In the genomic region with DNA sequence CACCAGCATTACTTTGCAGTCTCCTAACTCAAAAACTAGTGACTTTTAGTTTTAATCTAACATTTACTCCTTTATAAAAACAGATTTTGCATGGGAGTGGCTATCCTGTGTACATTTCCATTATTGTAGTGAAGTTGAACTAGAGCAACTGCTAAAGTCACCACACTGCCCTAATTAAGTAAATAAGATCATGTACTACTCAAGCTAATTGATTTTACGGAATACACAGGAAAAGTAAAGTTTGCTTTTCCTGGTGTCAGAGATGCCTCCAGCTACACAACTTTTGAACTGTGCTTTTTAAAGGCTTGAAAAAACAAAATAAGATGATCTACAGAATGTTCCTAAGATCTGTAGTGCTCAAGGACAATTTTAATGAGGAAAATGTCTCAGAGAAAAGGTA, we compare ENCODE assay signal across 27 cellular contexts. TPM values are rescaled to one million over a fixed set of nuclear protein-coding genes. Genes with fewer than 3 reads are reported as not detected.
DNase-seq lines count a peak whose midpoint lies in the region; ATAC-seq and TF ChIP-seq lines count a peak whose summit lies in the region.
"Had no signal": no experiment of that assay in that cellular context is flagged by ENCODE, and none has a peak within 500 bp of the region (broad histone marks: within the 10 kb centered on the region; RNA-seq: fewer than 3 reads in every experiment).

No MANE protein-coding gene starts in this region.

- no peaks in the 10 kb centered on the region for H3K36me3 ChIP-seq in heart left ventricle
- H3K36me3 ChIP-seq in right atrium auricular region: no peaks in the 10 kb centered on the region
- H3K36me3 ChIP-seq in hepatocyte (replicated peaks; ENCODE audit: insufficient read depth, low read depth): no peaks in the 10 kb centered on the region
- H3K36me3 ChIP-seq: BLaER1 treated with 17β-estradiol and CSF1 and Interleukin-3, amounts not matched to agents 10 nM and 100 nM; SJCRH30 had no signal

- H3K9me2 ChIP-seq in hepatocyte (replicated peaks; ENCODE audit: insufficient read depth): no peaks in the 10 kb centered on the region

- no peak for TF ChIP-seq POLR2A in heart left ventricle (IDR thresholded peaks at IDR 0.05)

- peaks cover 0 to 53% (median 17%) of the 10 kb centered on the region in 12 donors for H3K4me1 ChIP-seq in heart left ventricle
- peaks cover 0 to 40% of the 10 kb centered on the region in 2 donors for H3K4me1 ChIP-seq in right atrium auricular region
- H3K4me1 ChIP-seq in hepatocyte (ENCODE audit: insufficient read depth): peaks cover 15% of the 10 kb centered on the region
- H3K4me1 ChIP-seq: SJCRH30 had no signal

- H3K9me3 ChIP-seq in heart left ventricle (no peaks in the 10 kb centered on the region), right atrium auricular region (no peaks in the 10 kb centered on the region), hepatocyte (ENCODE audit: low read depth) (no peaks in the 10 kb centered on the region)
- H3K9me3 ChIP-seq: BLaER1 treated with 17β-estradiol and CSF1 and Interleukin-3, amounts not matched to agents 10 nM and 100 nM; SJCRH30 had no signal

- H3K27ac ChIP-seq in heart left ventricle: peak overlapping the region in 8 of 12 donors; percentile 0 to 71 (median 20)
- H3K27ac ChIP-seq in right atrium auricular region: peak overlapping the region in 1 of 2 donors; percentile 82
- H3K27ac ChIP-seq in hepatocyte: peak overlapping the region; percentile 4
- H3K27ac ChIP-seq: KMS-11, SJCRH30 had no signal

- peaks cover 14% of the 10 kb centered on the region for H3K36me3 Mint-ChIP-seq in progenitor cell of endocrine pancreas (ENCODE audit: insufficient read depth)
- H3K36me3 Mint-ChIP-seq: IgD-negative memory B cell had no signal

- 72 to 89% (median 82%) methylated on average over 1 of the region's 1 CpG for WGBS in heart left ventricle, 4 donors
- WGBS in hepatocyte (ENCODE audit: low lambda C conversion rate, missing lambda C conversion rate): 58% methylated on average over 1 of the region's 1 CpG

- H3K27me3 ChIP-seq in heart left ventricle: no peaks in the 10 kb centered on the region
- no peaks in the 10 kb centered on the region for H3K27me3 ChIP-seq in right atrium auricular region
- no peaks in the 10 kb centered on the region for H3K27me3 ChIP-seq in hepatocyte
- H3K27me3 ChIP-seq: BLaER1 treated with 17β-estradiol and CSF1 and Interleukin-3, amounts not matched to agents 10 nM and 100 nM; SJCRH30 had no signal

- H3K9me3 Mint-ChIP-seq in progenitor cell of endocrine pancreas (ENCODE audit: low read depth): no peaks in the 10 kb centered on the region
- H3K9me3 Mint-ChIP-seq: CD4-positive, alpha-beta T cell; IgD-negative memory B cell had no signal

- ATAC-seq in heart left ventricle: no peak
- ATAC-seq in HG02938 (IDR thresholded peaks at IDR 0.05; ENCODE audit: unreplicated experiment): no peak
- no peak for ATAC-seq in GM18511 (IDR thresholded peaks at IDR 0.05; ENCODE audit: unreplicated experiment)
- ATAC-seq: GM12878 had no signal

- no peak overlapping the region for H2AFZ ChIP-seq in hepatocyte

- H3K4me3 Mint-ChIP-seq in progenitor cell of endocrine pancreas (ENCODE audit: low read depth): no peak overlapping the region
- H3K4me3 Mint-ChIP-seq: CD4-positive, alpha-beta T cell; IgD-negative memory B cell had no signal

- H3K4me1 Mint-ChIP-seq in progenitor cell of endocrine pancreas (ENCODE audit: low read depth): peaks cover 13% of the 10 kb centered on the region

- DNase-seq in heart left ventricle: no peak
- no peak for DNase-seq in right atrium auricular region (ENCODE audit: low spot score)
- no peak for DNase-seq in hepatocyte (ENCODE audit: low spot score)
- no peak for DNase-seq in progenitor cell of endocrine pancreas (ENCODE audit: low spot score, unreplicated experiment)
- no peak for DNase-seq in NK-92 (lab: John Stamatoyannopoulos, UW; ENCODE audit: unreplicated experiment)
- no peak for DNase-seq in D341Med (ENCODE audit: low spot score)
- DNase-seq: AML-193; CD4-positive, alpha-beta T cell; COR-L47; DMS 273 treated with DMSO at 0.1 percent for 48 hours; DMS79; EL; GDM1; HCEC 1CT; NCI-H1048; NCI-H1417; NCI-H1694; NCI-H2029 treated with DMSO at 0.1 percent for 48 hours; NCI-H2227 treated with DMSO at 0.1 percent for 48 hours; NCI-H526 treated with DMSO at 0.1 percent for 48 hours; SJCRH30 had no signal

- H3K27me3 Mint-ChIP-seq in progenitor cell of endocrine pancreas: no peaks in the 10 kb centered on the region
- H3K27me3 Mint-ChIP-seq: CD4-positive, alpha-beta T cell; IgD-negative memory B cell had no signal

- TF ChIP-seq CTCF in heart left ventricle (IDR thresholded peaks at IDR 0.05): no peak
- TF ChIP-seq CTCF in right atrium auricular region (IDR thresholded peaks at IDR 0.05): no peak
- TF ChIP-seq CTCF in hepatocyte (IDR thresholded peaks at IDR 0.05; ENCODE audit: poor library complexity): no peak
- TF ChIP-seq CTCF in progenitor cell of endocrine pancreas (IDR thresholded peaks at IDR 0.05; ENCODE audit: unreplicated experiment): no peak

- intact Hi-C loops in heart left ventricle (cut with DNase I): no loop called here

- H3K27ac Mint-ChIP-seq in progenitor cell of endocrine pancreas: peak overlapping the region; percentile 19
- H3K27ac Mint-ChIP-seq: CD4-positive, alpha-beta T cell; IgD-negative memory B cell had no signal

- H3K79me2 ChIP-seq in hepatocyte: no peaks in the 10 kb centered on the region

- no peak overlapping the region for H3K4me3 ChIP-seq in heart left ventricle
- H3K4me3 ChIP-seq in right atrium auricular region: no peak overlapping the region
- no peak overlapping the region for H3K4me3 ChIP-seq in hepatocyte
- H3K4me3 ChIP-seq: BLaER1 treated with 17β-estradiol and CSF1 and Interleukin-3, amounts not matched to agents 10 nM and 100 nM; GM12878; SJCRH30 had no signal

- no peak overlapping the region for H3K4me2 ChIP-seq in hepatocyte
- H3K4me2 ChIP-seq: KMS-11 had no signal

- H4K20me1 ChIP-seq in hepatocyte (ENCODE audit: insufficient read depth, poor library complexity, severe bottlenecking): no peaks in the 10 kb centered on the region
- H4K20me1 ChIP-seq: BLaER1 treated with 17β-estradiol and CSF1 and Interleukin-3, amounts not matched to agents 10 nM and 100 nM had no signal

RNA-seq across cellular contexts. Expression of a gene that starts 50.4 kb away (rescaled TPM):
- total RNA-seq in heart left ventricle: 1,000 to 10,000 TPM; 1,194 to 2,963 (median 1,871) TPM
- polyA plus RNA-seq in heart left ventricle: 1,000 to 10,000 TPM in 1 of 2 donors, 100 to 1,000 TPM in 1; 494 to 1,113 TPM
- 1,000 to 10,000 TPM; 1,597 to 3,086 TPM for total RNA-seq in right atrium auricular region
- 97.9 and 126 TPM in 2 replicates for total RNA-seq in hepatocyte
- polyA plus RNA-seq in hepatocyte: 60.2 and 68.2 TPM in 2 replicates
- total RNA-seq in progenitor cell of endocrine pancreas: 167 and 175 TPM in 2 replicates
